In the genomic region with DNA sequence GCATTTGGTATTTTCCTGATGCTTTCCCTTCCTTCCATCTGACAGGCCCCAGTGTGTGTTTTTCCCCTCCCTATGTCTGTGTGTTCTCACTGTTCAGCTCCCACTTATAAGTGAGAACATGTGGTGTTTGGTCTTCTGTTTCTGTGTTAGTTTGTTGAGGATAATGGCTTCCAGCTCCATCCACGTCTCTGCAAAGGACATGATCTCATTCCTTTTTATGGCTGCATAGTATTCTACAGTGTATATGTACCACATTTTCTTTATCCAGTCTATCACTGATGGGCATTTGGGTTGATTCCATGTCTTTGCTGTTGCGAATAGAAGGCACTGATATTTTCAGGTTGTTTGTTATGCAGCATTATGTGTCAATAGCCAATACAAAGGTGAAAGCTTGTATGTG, we compare ENCODE assay signal across 8 cellular contexts. TPM values are rescaled to one million over a fixed set of nuclear protein-coding genes. Genes with fewer than 3 reads are reported as not detected.
"Had no signal": no experiment of that assay in that cellular context is flagged by ENCODE, and none has a peak within 500 bp of the region (broad histone marks: within the 10 kb centered on the region; RNA-seq: fewer than 3 reads in every experiment).

No MANE protein-coding gene starts in this region.

RNA-seq across cellular contexts. Expression of a gene that starts 42.3 kb away (rescaled TPM):
- total RNA-seq: OCI-LY7, PC-3, PC-9, Peyer's patch, Right ventricle myocardium inferior, Right ventricle myocardium superior, RPMI7951, SK-MEL-5 had no signal
